In genomic region chr19:51026554-51026831, GRCh38 we compare ENCODE assay signal across 1 cellular context.
TF ChIP-seq lines count a peak whose summit lies in the region.

Gene KLK11, minus strand, starts transcription at chr19:51026616. Its CDS starts 985 bp downstream, at chr19:51025631.

TF ChIP-seq in H1, 55 proteins besides CTCF, POLR2A, EP300 and RAD21:
- TF ChIP-seq MAX (IDR thresholded peaks at IDR 0.05) (no peak), SIRT6 (IDR thresholded peaks at IDR 0.05; ENCODE audit: low read length) (no peak), KDM1A (IDR thresholded peaks at IDR 0.05; ENCODE audit: borderline replicate concordance, low read length) (no peak), SIX5 (IDR thresholded peaks at IDR 0.05; ENCODE audit: low read depth, low read length) (no peak), CBX8 (IDR thresholded peaks at IDR 0.05; ENCODE audit: borderline replicate concordance, low read depth, low read length) (no peak), SP4 (IDR thresholded peaks at IDR 0.05; ENCODE audit: low read length) (no peak)
